In genomic region chr13:40221460-40222201, GRCh38 we compare ENCODE assay signal across 9 cellular contexts.
DNase-seq lines count a peak whose midpoint lies in the region; ATAC-seq and TF ChIP-seq lines count a peak whose summit lies in the region.
"Had no signal": no experiment of that assay in that cellular context is flagged by ENCODE, and none has a peak within 500 bp of the region (broad histone marks: within the 10 kb centered on the region; RNA-seq: fewer than 3 reads in every experiment).

No MANE protein-coding gene starts in this region.

- intact Hi-C loops in gastrocnemius medialis (cut with DNase I; ENCODE audit: low total_unique reads): no loop called here
- intact Hi-C loops in head of caudate nucleus (cut with DNase I): no loop called here

- H3K27ac ChIP-seq in gastrocnemius medialis: peak overlapping the region; percentile 76 to 81 (median 78)

- DNase-seq in H4 (ENCODE audit: low spot score) (peak; percentile 29), foreskin fibroblast (peak; percentile 76), gastrocnemius medialis (peak; percentile 55 to 68), midbrain (lab: John Stamatoyannopoulos, UW) (no peak), head of caudate nucleus (no peak), NCI-H146 treated with DMSO at 0.1 percent for 48 hours (lab: John Stamatoyannopoulos, UW; ENCODE audit: unreplicated experiment) (no peak)
- peak; percentile 19 for DNase-seq in activated CD4-positive, alpha-beta T cell treated with anti-CD3 and anti-CD28 coated beads, Interleukin-2, amount 50 U/mL, for 1 hour

- H3K9me3 ChIP-seq in gastrocnemius medialis: no peaks in the 10 kb centered on the region

- H3K27me3 ChIP-seq in gastrocnemius medialis: no peaks in the 10 kb centered on the region

- no peak for TF ChIP-seq POLR2A in gastrocnemius medialis (IDR thresholded peaks at IDR 0.05)

- in situ Hi-C loops in gastrocnemius medialis (cut with MboI; ENCODE audit: low sequenced_read_pairs in 4 of 4): loop anchor here in 2 of 4 donors (10.0 kb wide), 2 partner anchors 123 to 147 kb away; no protein-coding TSS in a partner anchor

- H3K36me3 ChIP-seq in gastrocnemius medialis: no peaks in the 10 kb centered on the region

- H3K4me1 ChIP-seq in gastrocnemius medialis: peaks cover 13 to 26% of the 10 kb centered on the region in 2 donors

- no peak for TF ChIP-seq CTCF in foreskin fibroblast (IDR thresholded peaks at IDR 0.05; ENCODE audit: low read depth, low read length)
- TF ChIP-seq CTCF in gastrocnemius medialis (IDR thresholded peaks at IDR 0.05 in 4 of 5, conservative IDR thresholded peaks at IDR 0.05 in 1 of 5): no peak

- ATAC-seq in gastrocnemius medialis: peak; percentile 96 to 98
- no peak for ATAC-seq in HG02571 (IDR thresholded peaks at IDR 0.05; ENCODE audit: unreplicated experiment)
- ATAC-seq: Panc1 had no signal

- no peak overlapping the region for H3K4me3 ChIP-seq in foreskin fibroblast (ENCODE audit: low read depth in 1 of 2, low read length in 2 of 2)
- H3K4me3 ChIP-seq in gastrocnemius medialis: no peak overlapping the region

Comparison
In these comparisons a context has a peak if more than half of its experiments do, and no peak if none do; other contexts are left out.
1. DNase-seq: peak in H4 (single experiment), activated CD4-positive, alpha-beta T cell treated with anti-CD3 and anti-CD28 coated beads, Interleukin-2, amount 50 U/mL, for 1 hour (single experiment), foreskin fibroblast (2 of 2) and gastrocnemius medialis (2 of 2); none in midbrain (single experiment), head of caudate nucleus (0 of 42) and NCI-H146 treated with DMSO at 0.1 percent for 48 hours (single experiment).